Comparison of ENCODE assay signal across 8 cellular contexts in genomic region chr12:105106621-105107020, GRCh38. TPM values are rescaled to one million over a fixed set of nuclear protein-coding genes. Genes with fewer than 3 reads are reported as not detected.
DNase-seq lines count a peak whose midpoint lies in the region; ATAC-seq and TF ChIP-seq lines count a peak whose summit lies in the region.

No MANE protein-coding gene starts in this region.

- peaks cover 11% of the 10 kb centered on the region; the same call in 1 of the 2 replicates for H3K4me1 ChIP-seq in iPS-20b (ENCODE audit: insufficient read depth, low read length)
- peaks cover 0 to 38% (median 33%) of the 10 kb centered on the region in 5 donors for H3K4me1 ChIP-seq in subcutaneous abdominal adipose tissue (ENCODE audit: control insufficient read depth in 5 of 5, insufficient read depth in 5 of 5, low read length in 5 of 5)

- H3K9ac ChIP-seq in iPS-20b (ENCODE audit: low read depth, low read length) (peak overlapping the region; percentile 93; the same call in 1 of the 2 replicates), subcutaneous abdominal adipose tissue (ENCODE audit: low read length in 5 of 5) (peak overlapping the region in 2 of 5 donors; percentile 75 to 84)

- no peaks in the 10 kb centered on the region for H3K27me3 ChIP-seq in iPS-20b (ENCODE audit: insufficient read depth, low read length)
- H3K27me3 ChIP-seq in subcutaneous abdominal adipose tissue (ENCODE audit: control insufficient read depth in 5 of 5, insufficient read depth in 4 of 5, low read length in 5 of 5): no peaks in the 10 kb centered on the region

- no peaks in the 10 kb centered on the region for H3K9me3 Mint-ChIP-seq in activated CD4-positive, alpha-beta T cell treated with anti-CD3 and anti-CD28 coated beads for 36 hours (ENCODE audit: low read depth)
- no peaks in the 10 kb centered on the region for H3K9me3 Mint-ChIP-seq in activated B cell treated with CpG ODN at 0.5 μM for 24 hours

- H3K4me3 Mint-ChIP-seq in activated CD4-positive, alpha-beta T cell treated with anti-CD3 and anti-CD28 coated beads for 36 hours: peak overlapping the region; percentile 93
- peak overlapping the region; percentile 96 for H3K4me3 Mint-ChIP-seq in activated B cell treated with CpG ODN at 0.5 μM for 24 hours

- intact Hi-C loops in activated CD4-positive, alpha-beta T cell treated with anti-CD3 and anti-CD28 coated beads for 36 hours (cut with DNase I, micrococcal nuclease): loop anchor here (1.0 to 10.0 kb wide), 20 partner anchors 22 to 1988 kb away; partner anchors contain the start of genes SLC41A2 (in 2 of the 2), TXNRD1 (in 2 of the 2), ALDH1L2 (in 1 of the 2) and CHST11 (in 1 of the 2)
- intact Hi-C loops in activated B cell treated with CpG ODN at 0.5 μM for 24 hours (cut with micrococcal nuclease): loop anchor here (1.0 to 10.0 kb wide), 11 partner anchors 22 to 1851 kb away; partner anchors contain the start of genes ALDH1L2, EID3, NFYB and NOPCHAP1

- DNase-seq in activated CD4-positive, alpha-beta T cell treated with anti-CD3 and anti-CD28 coated beads for 36 hours: no peak
- no peak for DNase-seq in activated CD4-positive, alpha-beta T cell treated with anti-CD3 and anti-CD28 coated beads, Interleukin-2, amount 50 U/mL, for 1 hour
- DNase-seq in activated B cell treated with CpG ODN at 0.5 μM for 24 hours (no peak), CD1c-positive myeloid dendritic cell (ENCODE audit: extremely low spot score) (no peak)

- peaks cover 5% of the 10 kb centered on the region for H3K36me3 Mint-ChIP-seq in activated CD4-positive, alpha-beta T cell treated with anti-CD3 and anti-CD28 coated beads for 36 hours (ENCODE audit: low read depth)
- H3K36me3 Mint-ChIP-seq in activated B cell treated with CpG ODN at 0.5 μM for 24 hours (ENCODE audit: low read depth): peaks cover 33% of the 10 kb centered on the region

- H3K27ac Mint-ChIP-seq in activated CD4-positive, alpha-beta T cell treated with anti-CD3 and anti-CD28 coated beads for 36 hours: peak overlapping the region; percentile 88
- peak overlapping the region; percentile 96 for H3K27ac Mint-ChIP-seq in activated B cell treated with CpG ODN at 0.5 μM for 24 hours

- peaks cover 18% of the 10 kb centered on the region for H3K27me3 Mint-ChIP-seq in activated CD4-positive, alpha-beta T cell treated with anti-CD3 and anti-CD28 coated beads for 36 hours
- no peaks in the 10 kb centered on the region for H3K27me3 Mint-ChIP-seq in activated B cell treated with CpG ODN at 0.5 μM for 24 hours

- H3K4me3 ChIP-seq in iPS-20b (ENCODE audit: low read length): peak overlapping the region; percentile 78
- peak overlapping the region; percentile 79 to 100 (median 94) for H3K4me3 ChIP-seq in subcutaneous abdominal adipose tissue (ENCODE audit: low read depth in 1 of 5, low read length in 5 of 5)

- H3K4me1 Mint-ChIP-seq in activated CD4-positive, alpha-beta T cell treated with anti-CD3 and anti-CD28 coated beads for 36 hours: peaks cover 24% of the 10 kb centered on the region
- H3K4me1 Mint-ChIP-seq in activated B cell treated with CpG ODN at 0.5 μM for 24 hours: peaks cover 23% of the 10 kb centered on the region

- H3K27ac ChIP-seq in iPS-20b (ENCODE audit: low read length) (no peak overlapping the region), subcutaneous abdominal adipose tissue (ENCODE audit: low read depth, low read length) (no peak overlapping the region)

- H3K9me3 ChIP-seq in iPS-20b (ENCODE audit: insufficient read depth, low read depth, low read length) (no peaks in the 10 kb centered on the region), subcutaneous abdominal adipose tissue (ENCODE audit: control insufficient read depth in 5 of 5, low read length in 5 of 5) (peaks cover 0 to 2% (median 0%) of the 10 kb centered on the region in 5 donors)

- CTCF ChIA-PET in activated CD4-positive, alpha-beta T cell treated with anti-CD3 and anti-CD28 coated beads for 36 hours (lab: Charles Lee): interaction anchor here (1.0 kb wide), 1 partner anchor 25 kb away, joined by 3 read pairs; no protein-coding TSS in a partner anchor
- CTCF ChIA-PET in activated B cell treated with CpG ODN at 0.5 μM for 24 hours (lab: Charles Lee): no interaction called here

- no peak for TF ChIP-seq CTCF in activated B cell treated with CpG ODN at 0.5 μM for 24 hours (IDR thresholded peaks at IDR 0.05)

- ATAC-seq in activated CD4-positive, alpha-beta T cell treated with anti-CD3 and anti-CD28 coated beads for 36 hours: no peak
- no peak for ATAC-seq in activated B cell treated with CpG ODN at 0.5 μM for 24 hours (ENCODE audit: low read depth)
- no peak for ATAC-seq in GM18511 (IDR thresholded peaks at IDR 0.05; ENCODE audit: unreplicated experiment)
- no peak for ATAC-seq in GM19328 (IDR thresholded peaks at IDR 0.05; ENCODE audit: unreplicated experiment)

- no peaks in the 10 kb centered on the region for H3K36me3 ChIP-seq in iPS-20b (ENCODE audit: insufficient read depth, low read depth, low read length)
- no peaks in the 10 kb centered on the region for H3K36me3 ChIP-seq in subcutaneous abdominal adipose tissue (ENCODE audit: control insufficient read depth in 5 of 5, insufficient read depth in 5 of 5, low read length in 5 of 5)

- POLR2A ChIA-PET in activated CD4-positive, alpha-beta T cell treated with anti-CD3 and anti-CD28 coated beads for 36 hours (lab: Charles Lee): no interaction called here
- POLR2A ChIA-PET in activated B cell treated with CpG ODN at 0.5 μM for 24 hours (lab: Charles Lee): interaction anchor here (0.6 to 4.0 kb wide), 5 partner anchors 23 to 1177 kb away, joined by 3 to 29 read pairs (median 5); partner anchors contain the start of genes ALDH1L2, HSP90B1 and TDG

RNA-seq across cellular contexts. Expression of gene WASHC4, which starts 0.9 kb away (rescaled TPM):
- 10 to 100 TPM; 29.6 to 35.9 TPM for total RNA-seq in activated CD4-positive, alpha-beta T cell treated with anti-CD3 and anti-CD28 coated beads for 36 hours
- total RNA-seq in activated B cell treated with CpG ODN at 0.5 μM for 24 hours: 105 and 128 TPM in 2 replicates

RNA-seq across cellular contexts. Expression of gene ALDH1L2, which starts 22.4 kb away (rescaled TPM):
- 1 to 10 TPM; 7.1 to 7.6 TPM for total RNA-seq in activated CD4-positive, alpha-beta T cell treated with anti-CD3 and anti-CD28 coated beads for 36 hours
- total RNA-seq in activated B cell treated with CpG ODN at 0.5 μM for 24 hours: 5.2 and 6.5 TPM in 2 replicates
